In the genomic region with DNA sequence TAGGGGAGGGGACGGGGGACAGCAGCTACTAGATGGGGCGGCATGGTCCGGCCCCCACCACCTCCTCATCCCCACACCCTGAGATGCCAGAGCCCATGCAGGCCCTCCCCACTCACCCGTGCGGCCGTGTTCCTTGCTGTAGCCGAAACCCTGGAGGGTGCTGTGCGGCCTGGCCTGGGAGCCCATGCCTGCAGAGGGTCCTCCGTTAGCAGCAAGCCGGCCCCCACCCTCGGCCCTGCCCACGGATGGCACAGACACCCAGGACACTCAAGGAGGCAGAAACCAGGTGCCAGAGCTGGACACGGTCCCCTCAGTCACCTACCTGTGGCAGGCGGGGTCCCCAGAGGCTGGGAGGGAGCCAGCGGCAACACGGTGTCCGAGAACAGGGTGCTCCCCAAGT, we compare ENCODE assay signal across 32 cellular contexts.
"Had no signal": no experiment of that assay in that cellular context is flagged by ENCODE, and none has a peak within 500 bp of the region (broad histone marks: within the 10 kb centered on the region; RNA-seq: fewer than 3 reads in every experiment).

No MANE protein-coding gene starts in this region.

- H3K9me3 ChIP-seq: adrenal gland, body of pancreas, esophagus muscularis mucosa, gastrocnemius medialis had no signal

- H3K27ac ChIP-seq: adrenal gland, body of pancreas, coronary artery, esophagus muscularis mucosa, foreskin keratinocyte, gastrocnemius medialis had no signal

- H3K27ac Mint-ChIP-seq: activated CD4-positive, alpha-beta memory T cell treated with anti-CD3 and anti-CD28 coated beads for 36 hours; activated CD4-positive, alpha-beta T cell treated with anti-CD3 and anti-CD28 coated beads for 36 hours; activated CD4-positive, alpha-beta T cell treated with anti-CD3 and anti-CD28 coated beads, Interleukin-2, amount 10 ng/mL, durations not matched to agents 24 days and 14 days; activated CD8-positive, alpha-beta memory T cell treated with anti-CD3 and anti-CD28 coated beads, Interleukin-2, amount 10 ng/mL, durations not matched to agents 7 days and 5 days; activated CD8-positive, alpha-beta T cell treated with anti-CD3 and anti-CD28 coated beads, Interleukin-2, amount 10 ng/mL, durations not matched to agents 7 days and 5 days; activated naive CD4-positive, alpha-beta T cell treated with anti-CD3 and anti-CD28 coated beads for 36 hours; activated naive CD4-positive, alpha-beta T cell treated with anti-CD3 and anti-CD28 coated beads, Interleukin-2, amount 50 U/mL, for 24 hours; activated naive CD8-positive, alpha-beta T cell treated with anti-CD3 and anti-CD28 coated beads for 36 hours; activated naive CD8-positive, alpha-beta T cell treated with anti-CD3 and anti-CD28 coated beads, Interleukin-2, amount 50 U/mL, for 24 hours; activated T-helper 1 cell treated with anti-CD3 and anti-CD28 coated beads, Interleukin-12 subunit alpha, Interleukin-12 subunit beta, Interleukin-2, Interleukin-4 antibody, amounts not matched to agents 30 ng/mL and 10 ng/mL and 1 ng/mL, durations not matched to agents 14 hours and 24 hours and 36 hours; activated T-helper 2 cell treated with anti-CD3 and anti-CD28 coated beads, Interferon-gamma antibody, Interleukin-2, Interleukin-4, amounts not matched to agents 10 μg/mL and 5 μg/mL and 100 μg/mL, durations not matched to agents 14 hours and 24 hours and 36 hours; dendritic cell treated with granulocyte-macrophage colony-stimulating factor and Interleukin-4, amounts not matched to agents 40 ng/mL and 50 ng/mL, for 4 days; effector memory CD8-positive, alpha-beta T cell had no signal

- ATAC-seq: activated CD4-positive, alpha-beta T cell treated with anti-CD3 and anti-CD28 coated beads for 36 hours; activated CD8-positive, alpha-beta memory T cell treated with anti-CD3 and anti-CD28 coated beads, Interleukin-2, amount 10 ng/mL, durations not matched to agents 7 days and 5 days; activated CD8-positive, alpha-beta T cell treated with anti-CD3 and anti-CD28 coated beads, Interleukin-2, amount 10 ng/mL, durations not matched to agents 7 days and 5 days; activated naive CD8-positive, alpha-beta T cell treated with anti-CD3 and anti-CD28 coated beads, Interleukin-2, amount 50 U/mL, for 24 hours; body of pancreas; effector memory CD8-positive, alpha-beta T cell; foreskin keratinocyte; gastrocnemius medialis had no signal

- H3K27me3 ChIP-seq: adrenal gland, body of pancreas, esophagus muscularis mucosa, foreskin keratinocyte, gastrocnemius medialis had no signal

- H3K4me1 ChIP-seq: foreskin keratinocyte had no signal

- H3K4me3 Mint-ChIP-seq: activated CD4-positive, alpha-beta memory T cell treated with anti-CD3 and anti-CD28 coated beads for 36 hours; activated CD4-positive, alpha-beta T cell treated with anti-CD3 and anti-CD28 coated beads for 36 hours; activated CD4-positive, alpha-beta T cell treated with anti-CD3 and anti-CD28 coated beads, Interleukin-2, amount 10 ng/mL, durations not matched to agents 24 days and 14 days; activated CD8-positive, alpha-beta memory T cell treated with anti-CD3 and anti-CD28 coated beads, Interleukin-2, amount 10 ng/mL, durations not matched to agents 7 days and 5 days; activated CD8-positive, alpha-beta T cell treated with anti-CD3 and anti-CD28 coated beads, Interleukin-2, amount 10 ng/mL, durations not matched to agents 7 days and 5 days; activated naive CD4-positive, alpha-beta T cell treated with anti-CD3 and anti-CD28 coated beads for 36 hours; activated naive CD4-positive, alpha-beta T cell treated with anti-CD3 and anti-CD28 coated beads, Interleukin-2, amount 50 U/mL, for 24 hours; activated naive CD8-positive, alpha-beta T cell treated with anti-CD3 and anti-CD28 coated beads for 36 hours; activated naive CD8-positive, alpha-beta T cell treated with anti-CD3 and anti-CD28 coated beads, Interleukin-2, amount 50 U/mL, for 24 hours; activated T-helper 1 cell treated with anti-CD3 and anti-CD28 coated beads, Interleukin-12 subunit alpha, Interleukin-12 subunit beta, Interleukin-2, Interleukin-4 antibody, amounts not matched to agents 30 ng/mL and 10 ng/mL and 1 ng/mL, durations not matched to agents 14 hours and 24 hours and 36 hours; dendritic cell treated with granulocyte-macrophage colony-stimulating factor and Interleukin-4, amounts not matched to agents 40 ng/mL and 50 ng/mL, for 4 days; effector memory CD8-positive, alpha-beta T cell had no signal

- H3K4me3 ChIP-seq: adrenal gland, body of pancreas, coronary artery, esophagus muscularis mucosa, gastrocnemius medialis had no signal

- H3K27me3 Mint-ChIP-seq: activated CD4-positive, alpha-beta memory T cell treated with anti-CD3 and anti-CD28 coated beads for 36 hours; activated CD4-positive, alpha-beta T cell treated with anti-CD3 and anti-CD28 coated beads for 36 hours; activated CD4-positive, alpha-beta T cell treated with anti-CD3 and anti-CD28 coated beads, Interleukin-2, amount 10 ng/mL, durations not matched to agents 24 days and 14 days; activated CD8-positive, alpha-beta memory T cell treated with anti-CD3 and anti-CD28 coated beads, Interleukin-2, amount 10 ng/mL, durations not matched to agents 7 days and 5 days; activated naive CD4-positive, alpha-beta T cell treated with anti-CD3 and anti-CD28 coated beads, Interleukin-2, amount 50 U/mL, for 24 hours; activated naive CD8-positive, alpha-beta T cell treated with anti-CD3 and anti-CD28 coated beads for 36 hours; activated naive CD8-positive, alpha-beta T cell treated with anti-CD3 and anti-CD28 coated beads, Interleukin-2, amount 50 U/mL, for 24 hours; dendritic cell treated with granulocyte-macrophage colony-stimulating factor and Interleukin-4, amounts not matched to agents 40 ng/mL and 50 ng/mL, for 4 days; effector memory CD8-positive, alpha-beta T cell had no signal

- H3K9me3 Mint-ChIP-seq: activated CD4-positive, alpha-beta memory T cell treated with anti-CD3 and anti-CD28 coated beads for 36 hours; activated CD4-positive, alpha-beta T cell treated with anti-CD3 and anti-CD28 coated beads, Interleukin-2, amount 10 ng/mL, durations not matched to agents 24 days and 14 days; activated naive CD4-positive, alpha-beta T cell treated with anti-CD3 and anti-CD28 coated beads for 36 hours; activated naive CD4-positive, alpha-beta T cell treated with anti-CD3 and anti-CD28 coated beads, Interleukin-2, amount 50 U/mL, for 24 hours; activated naive CD8-positive, alpha-beta T cell treated with anti-CD3 and anti-CD28 coated beads for 36 hours; activated naive CD8-positive, alpha-beta T cell treated with anti-CD3 and anti-CD28 coated beads, Interleukin-2, amount 50 U/mL, for 24 hours; activated T-helper 1 cell treated with anti-CD3 and anti-CD28 coated beads, Interleukin-12 subunit alpha, Interleukin-12 subunit beta, Interleukin-2, Interleukin-4 antibody, amounts not matched to agents 30 ng/mL and 10 ng/mL and 1 ng/mL, durations not matched to agents 14 hours and 24 hours and 36 hours; activated T-helper 2 cell treated with anti-CD3 and anti-CD28 coated beads, Interferon-gamma antibody, Interleukin-2, Interleukin-4, amounts not matched to agents 10 μg/mL and 5 μg/mL and 100 μg/mL, durations not matched to agents 14 hours and 24 hours and 36 hours; dendritic cell treated with granulocyte-macrophage colony-stimulating factor and Interleukin-4, amounts not matched to agents 40 ng/mL and 50 ng/mL, for 4 days; effector memory CD8-positive, alpha-beta T cell had no signal

- DNase-seq: activated CD4-positive, alpha-beta memory T cell treated with anti-CD3 and anti-CD28 coated beads for 36 hours; activated CD4-positive, alpha-beta T cell treated with anti-CD3 and anti-CD28 coated beads for 36 hours; activated CD4-positive, alpha-beta T cell treated with anti-CD3 and anti-CD28 coated beads, Interleukin-2, amount 10 ng/mL, durations not matched to agents 24 days and 14 days; activated CD4-positive, CD25-positive, alpha-beta regulatory T cell; activated CD4-positive, CD25-positive, alpha-beta regulatory T cell treated with anti-CD3 and anti-CD28 coated beads, Interleukin-2, amount 50 U/mL, for 72 hours; activated CD8-positive, alpha-beta memory T cell treated with anti-CD3 and anti-CD28 coated beads, Interleukin-2, amount 10 ng/mL, durations not matched to agents 7 days and 5 days; activated CD8-positive, alpha-beta memory T cell treated with anti-CD3 and anti-CD28 coated beads, Interleukin-2, amount 50 U/mL, for 4 hours; activated CD8-positive, alpha-beta T cell treated with anti-CD3 and anti-CD28 coated beads, Interleukin-2, amount 10 ng/mL, durations not matched to agents 7 days and 5 days; activated effector memory CD4-positive, alpha-beta T cell treated with anti-CD3 and anti-CD28 coated beads, Interleukin-2, amount 50 U/mL, for 16 hours; activated naive CD4-positive, alpha-beta T cell treated with anti-CD3 and anti-CD28 coated beads for 36 hours; activated naive CD8-positive, alpha-beta T cell treated with anti-CD3 and anti-CD28 coated beads for 36 hours; activated naive CD8-positive, alpha-beta T cell treated with anti-CD3 and anti-CD28 coated beads, Interleukin-2, amount 50 U/mL, for 24 hours; activated T-cell treated with anti-CD3 and anti-CD28 coated beads, Interleukin-2, amount 50 U/mL, for 1 hour; activated T-cell treated with anti-CD3 and anti-CD28 coated beads, Interleukin-2, amount 50 U/mL, for 48 hours; adrenal gland; amygdala; aorta; body of pancreas; central memory CD4-positive, alpha-beta T cell; cerebellar nuclear complex; effector CD4-positive, alpha-beta T cell; effector memory CD8-positive, alpha-beta T cell; erythroblast; foreskin keratinocyte; gastrocnemius medialis; T-helper 2 cell had no signal
